12 cellular contexts compared by ENCODE assay signal in the genomic region with DNA sequence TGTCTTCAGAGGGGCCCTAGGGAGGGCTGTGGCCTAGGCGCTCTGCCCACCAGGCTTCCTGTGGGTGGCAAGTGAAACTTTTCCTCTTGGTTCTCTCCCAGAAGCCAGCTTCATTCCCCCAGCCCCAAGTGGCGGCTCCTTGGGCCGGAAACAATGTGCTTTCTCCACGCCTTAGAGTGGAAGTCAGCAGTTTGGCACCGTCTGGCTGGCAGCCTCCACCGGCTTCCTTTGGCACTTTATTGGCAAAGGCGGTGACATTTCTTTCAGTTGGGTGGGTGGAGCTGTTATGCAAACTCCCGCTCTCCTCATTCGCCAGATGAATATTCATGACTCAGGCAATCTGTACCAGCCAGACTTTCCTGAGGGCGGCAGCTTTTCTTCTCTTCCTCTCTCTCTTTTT.
DNase-seq lines count a peak whose midpoint lies in the region; ATAC-seq and TF ChIP-seq lines count a peak whose summit lies in the region.
"Had no signal": no experiment of that assay in that cellular context is flagged by ENCODE, and none has a peak within 500 bp of the region (broad histone marks: within the 10 kb centered on the region; RNA-seq: fewer than 3 reads in every experiment).

No MANE protein-coding gene starts in this region.

- no peaks in the 10 kb centered on the region for H3K36me3 ChIP-seq in GM23338 (ENCODE audit: insufficient read depth)
- H3K36me3 ChIP-seq in mucosa of descending colon (ENCODE audit: low read depth): no peaks in the 10 kb centered on the region
- H3K36me3 ChIP-seq: suprapubic skin had no signal

- TF ChIP-seq CTCF in GM23338 (conservative IDR thresholded peaks at IDR 0.05; ENCODE audit: low read depth in 2 of 2) (no peak), mucosa of descending colon (IDR thresholded peaks at IDR 0.05) (no peak), GM10248 (IDR thresholded peaks at IDR 0.05; ENCODE audit: control extremely low read depth, extremely low read depth, low read depth, missing control alignments) (no peak)

- H3K27me3 Mint-ChIP-seq in GM23338 (ENCODE audit: insufficient read depth, low read depth, poor library complexity): peaks cover 3% of the 10 kb centered on the region

- no peak overlapping the region for H3K4me3 Mint-ChIP-seq in GM23338
- H3K4me3 Mint-ChIP-seq: effector memory CD8-positive, alpha-beta T cell; naive B cell had no signal

- H3K79me2 ChIP-seq in GM23338 (replicated peaks; ENCODE audit: insufficient read depth): no peaks in the 10 kb centered on the region

- ATAC-seq in GM23338 (no peak; the same call in 2 of the 3 replicates), mucosa of descending colon (peak; percentile 46), HG03460 (IDR thresholded peaks at IDR 0.05; ENCODE audit: unreplicated experiment) (no peak)
- ATAC-seq: effector memory CD8-positive, alpha-beta T cell had no signal

- H3K4me1 Mint-ChIP-seq in GM23338: peaks cover 34% of the 10 kb centered on the region
- H3K4me1 Mint-ChIP-seq: naive B cell had no signal

- H2AFZ ChIP-seq in GM23338: no peak overlapping the region

- no peaks in the 10 kb centered on the region for H3K9me3 ChIP-seq in mucosa of descending colon
- H3K9me3 ChIP-seq: suprapubic skin had no signal

- H3K4me2 ChIP-seq in GM23338: 0 out of 2 replicates have a peak overlapping the region, but pooled peaks have one; percentile 5

- peaks cover 5% of the 10 kb centered on the region; the same call in 1 of the 2 replicates for H3K9me2 ChIP-seq in GM23338 (ENCODE audit: insufficient read depth)

- intact Hi-C loops in mucosa of descending colon (cut with DNase I, micrococcal nuclease): no loop called here

- CTCF ChIA-PET in GM10248 (lab: Yijun Ruan, JAX): interaction anchor here (1.0 to 1.2 kb wide), 2 partner anchors 11 to 705 kb away, joined by 3 to 4 read pairs; no protein-coding TSS in a partner anchor

- H3K27ac ChIP-seq in GM23338 (ENCODE audit: low read depth) (no peak overlapping the region), caudate nucleus (ENCODE audit: low read depth, low read length) (no peak overlapping the region)
- H3K27ac ChIP-seq: suprapubic skin had no signal

- POLR2A ChIA-PET in GM10248 (lab: Yijun Ruan, JAX): interaction anchor here (0.5 kb wide), 1 partner anchor 12 kb away, joined by 3 read pairs; no protein-coding TSS in a partner anchor

- H3K4me3 ChIP-seq in GM23338 (no peak overlapping the region), mucosa of descending colon (no peak overlapping the region)
- H3K4me3 ChIP-seq: suprapubic skin had no signal

- peak overlapping the region; percentile 69; the same call in 1 of the 2 replicates for H3K27ac Mint-ChIP-seq in GM23338
- H3K27ac Mint-ChIP-seq: effector memory CD8-positive, alpha-beta T cell; naive B cell had no signal

- DNase-seq in AG08395 (ENCODE audit: low spot score) (peak; percentile 74), GM23338 (ENCODE audit: low spot score) (no peak), caudate nucleus (lab: John Stamatoyannopoulos, UW) (peak in 51 of 61 donors; percentile 12 to 93 (median 61)), mucosa of descending colon (no peak), NOMO-1 treated with DMSO at 0.1 percent for 48 hours (lab: John Stamatoyannopoulos, UW; ENCODE audit: unreplicated experiment) (no peak), GM10248 (ENCODE audit: extremely low spot score) (no peak)
- DNase-seq in stimulated activated CD8-positive, alpha-beta memory T cell treated with anti-CD3 and anti-CD28 coated beads, Interleukin-4, amount 100 ng/mL, for 48 hours: no peak
- DNase-seq: effector memory CD8-positive, alpha-beta T cell; naive B cell; NCI-H748 treated with DMSO at 0.1 percent for 48 hours had no signal

- H3F3A ChIP-seq in GM23338 (replicated peaks; ENCODE audit: low read depth): no peaks in the 10 kb centered on the region

- H3K4me1 ChIP-seq in GM23338 (ENCODE audit: insufficient read depth) (peaks cover 18% of the 10 kb centered on the region; the same call in 1 of the 2 replicates), mucosa of descending colon (ENCODE audit: low read depth) (no peaks in the 10 kb centered on the region)

- H3K36me3 Mint-ChIP-seq in GM23338 (ENCODE audit: low read depth): peaks cover 18% of the 10 kb centered on the region
- H3K36me3 Mint-ChIP-seq: naive B cell had no signal

- no peaks in the 10 kb centered on the region for H4K20me1 ChIP-seq in GM23338 (replicated peaks; ENCODE audit: insufficient read depth)

- H3K9me3 Mint-ChIP-seq in GM23338: peaks cover 3% of the 10 kb centered on the region; the same call in 2 of the 3 replicates
- H3K9me3 Mint-ChIP-seq: effector memory CD8-positive, alpha-beta T cell had no signal

- no peaks in the 10 kb centered on the region for H3K27me3 ChIP-seq in GM23338 (ENCODE audit: insufficient read depth)
- H3K27me3 ChIP-seq: suprapubic skin had no signal

TF ChIP-seq in GM23338, 12 proteins besides CTCF, POLR2A, EP300 and RAD21 (continues in another document):
- TF ChIP-seq POLR2AphosphoS5 (IDR thresholded peaks at IDR 0.05; ENCODE audit: low read depth): no peak
- no peak for TF ChIP-seq JUNB (IDR thresholded peaks at IDR 0.05; ENCODE audit: unreplicated experiment)
- no peak for TF ChIP-seq EZH2phosphoT487 (IDR thresholded peaks at IDR 0.05; ENCODE audit: unreplicated experiment)
- TF ChIP-seq, protein P1, sequence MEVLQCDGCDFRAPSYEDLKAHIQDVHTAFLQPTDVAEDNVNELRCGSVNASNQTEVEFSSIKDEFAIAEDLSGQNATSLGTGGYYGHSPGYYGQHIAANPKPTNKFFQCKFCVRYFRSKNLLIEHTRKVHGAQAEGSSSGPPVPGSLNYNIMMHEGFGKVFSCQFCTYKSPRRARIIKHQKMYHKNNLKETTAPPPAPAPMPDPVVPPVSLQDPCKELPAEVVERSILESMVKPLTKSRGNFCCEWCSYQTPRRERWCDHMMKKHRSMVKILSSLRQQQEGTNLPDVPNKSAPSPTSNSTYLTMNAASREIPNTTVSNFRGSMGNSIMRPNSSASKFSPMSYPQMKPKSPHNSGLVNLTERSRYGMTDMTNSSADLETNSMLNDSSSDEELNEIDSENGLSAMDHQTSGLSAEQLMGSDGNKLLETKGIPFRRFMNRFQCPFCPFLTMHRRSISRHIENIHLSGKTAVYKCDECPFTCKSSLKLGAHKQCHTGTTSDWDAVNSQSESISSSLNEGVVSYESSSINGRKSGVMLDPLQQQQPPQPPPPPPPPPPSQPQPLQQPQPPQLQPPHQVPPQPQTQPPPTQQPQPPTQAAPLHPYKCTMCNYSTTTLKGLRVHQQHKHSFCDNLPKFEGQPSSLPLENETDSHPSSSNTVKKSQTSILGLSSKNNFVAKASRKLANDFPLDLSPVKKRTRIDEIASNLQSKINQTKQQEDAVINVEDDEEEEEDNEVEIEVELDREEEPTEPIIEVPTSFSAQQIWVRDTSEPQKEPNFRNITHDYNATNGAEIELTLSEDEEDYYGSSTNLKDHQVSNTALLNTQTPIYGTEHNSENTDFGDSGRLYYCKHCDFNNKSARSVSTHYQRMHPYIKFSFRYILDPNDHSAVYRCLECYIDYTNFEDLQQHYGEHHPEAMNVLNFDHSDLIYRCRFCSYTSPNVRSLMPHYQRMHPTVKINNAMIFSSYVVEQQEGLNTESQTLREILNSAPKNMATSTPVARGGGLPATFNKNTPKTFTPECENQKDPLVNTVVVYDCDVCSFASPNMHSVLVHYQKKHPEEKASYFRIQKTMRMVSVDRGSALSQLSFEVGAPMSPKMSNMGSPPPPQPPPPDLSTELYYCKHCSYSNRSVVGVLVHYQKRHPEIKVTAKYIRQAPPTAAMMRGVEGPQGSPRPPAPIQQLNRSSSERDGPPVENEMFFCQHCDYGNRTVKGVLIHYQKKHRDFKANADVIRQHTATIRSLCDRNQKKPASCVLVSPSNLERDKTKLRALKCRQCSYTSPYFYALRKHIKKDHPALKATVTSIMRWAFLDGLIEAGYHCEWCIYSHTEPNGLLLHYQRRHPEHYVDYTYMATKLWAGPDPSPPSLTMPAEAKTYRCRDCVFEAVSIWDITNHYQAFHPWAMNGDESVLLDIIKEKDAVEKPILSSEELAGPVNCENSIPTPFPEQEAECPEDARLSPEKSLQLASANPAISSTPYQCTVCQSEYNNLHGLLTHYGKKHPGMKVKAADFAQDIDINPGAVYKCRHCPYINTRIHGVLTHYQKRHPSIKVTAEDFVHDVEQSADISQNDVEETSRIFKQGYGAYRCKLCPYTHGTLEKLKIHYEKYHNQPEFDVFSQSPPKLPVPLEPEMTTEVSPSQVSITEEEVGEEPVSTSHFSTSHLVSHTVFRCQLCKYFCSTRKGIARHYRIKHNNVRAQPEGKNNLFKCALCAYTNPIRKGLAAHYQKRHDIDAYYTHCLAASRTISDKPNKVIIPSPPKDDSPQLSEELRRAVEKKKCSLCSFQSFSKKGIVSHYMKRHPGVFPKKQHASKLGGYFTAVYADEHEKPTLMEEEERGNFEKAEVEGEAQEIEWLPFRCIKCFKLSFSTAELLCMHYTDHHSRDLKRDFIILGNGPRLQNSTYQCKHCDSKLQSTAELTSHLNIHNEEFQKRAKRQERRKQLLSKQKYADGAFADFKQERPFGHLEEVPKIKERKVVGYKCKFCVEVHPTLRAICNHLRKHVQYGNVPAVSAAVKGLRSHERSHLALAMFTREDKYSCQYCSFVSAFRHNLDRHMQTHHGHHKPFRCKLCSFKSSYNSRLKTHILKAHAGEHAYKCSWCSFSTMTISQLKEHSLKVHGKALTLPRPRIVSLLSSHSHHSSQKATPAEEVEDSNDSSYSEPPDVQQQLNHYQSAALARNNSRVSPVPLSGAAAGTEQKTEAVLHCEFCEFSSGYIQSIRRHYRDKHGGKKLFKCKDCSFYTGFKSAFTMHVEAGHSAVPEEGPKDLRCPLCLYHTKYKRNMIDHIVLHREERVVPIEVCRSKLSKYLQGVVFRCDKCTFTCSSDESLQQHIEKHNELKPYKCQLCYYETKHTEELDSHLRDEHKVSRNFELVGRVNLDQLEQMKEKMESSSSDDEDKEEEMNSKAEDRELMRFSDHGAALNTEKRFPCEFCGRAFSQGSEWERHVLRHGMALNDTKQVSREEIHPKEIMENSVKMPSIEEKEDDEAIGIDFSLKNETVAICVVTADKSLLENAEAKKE (CRISPR knock-in tag; IDR thresholded peaks at IDR 0.05): no peak
- TF ChIP-seq NANOG (IDR thresholded peaks at IDR 0.05; ENCODE audit: borderline replicate concordance): no peak
- TF ChIP-seq, protein P2, sequence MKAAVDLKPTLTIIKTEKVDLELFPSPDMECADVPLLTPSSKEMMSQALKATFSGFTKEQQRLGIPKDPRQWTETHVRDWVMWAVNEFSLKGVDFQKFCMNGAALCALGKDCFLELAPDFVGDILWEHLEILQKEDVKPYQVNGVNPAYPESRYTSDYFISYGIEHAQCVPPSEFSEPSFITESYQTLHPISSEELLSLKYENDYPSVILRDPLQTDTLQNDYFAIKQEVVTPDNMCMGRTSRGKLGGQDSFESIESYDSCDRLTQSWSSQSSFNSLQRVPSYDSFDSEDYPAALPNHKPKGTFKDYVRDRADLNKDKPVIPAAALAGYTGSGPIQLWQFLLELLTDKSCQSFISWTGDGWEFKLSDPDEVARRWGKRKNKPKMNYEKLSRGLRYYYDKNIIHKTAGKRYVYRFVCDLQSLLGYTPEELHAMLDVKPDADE (IDR thresholded peaks at IDR 0.05): no peak
- TF ChIP-seq EZH2 (IDR thresholded peaks at IDR 0.05; ENCODE audit: low read depth, unreplicated experiment): no peak
- TF ChIP-seq STAT1 (IDR thresholded peaks at IDR 0.05; ENCODE audit: unreplicated experiment): no peak
- no peak for TF ChIP-seq ZNF331 (CRISPR knock-in tag; IDR thresholded peaks at IDR 0.05; ENCODE audit: low read depth)

Comparison
In these comparisons a context has a peak if more than half of its experiments do, and no peak if none do; other contexts are left out.
1. DNase-seq: peak in AG08395 (single experiment) and caudate nucleus (51 of 61); none in GM23338 (single experiment), mucosa of descending colon (0 of 3), NOMO-1 treated with DMSO at 0.1 percent for 48 hours (single experiment), stimulated activated CD8-positive, alpha-beta memory T cell treated with anti-CD3 and anti-CD28 coated beads, Interleukin-4, amount 100 ng/mL, for 48 hours (single experiment) and GM10248 (single experiment).